In the genomic region with DNA sequence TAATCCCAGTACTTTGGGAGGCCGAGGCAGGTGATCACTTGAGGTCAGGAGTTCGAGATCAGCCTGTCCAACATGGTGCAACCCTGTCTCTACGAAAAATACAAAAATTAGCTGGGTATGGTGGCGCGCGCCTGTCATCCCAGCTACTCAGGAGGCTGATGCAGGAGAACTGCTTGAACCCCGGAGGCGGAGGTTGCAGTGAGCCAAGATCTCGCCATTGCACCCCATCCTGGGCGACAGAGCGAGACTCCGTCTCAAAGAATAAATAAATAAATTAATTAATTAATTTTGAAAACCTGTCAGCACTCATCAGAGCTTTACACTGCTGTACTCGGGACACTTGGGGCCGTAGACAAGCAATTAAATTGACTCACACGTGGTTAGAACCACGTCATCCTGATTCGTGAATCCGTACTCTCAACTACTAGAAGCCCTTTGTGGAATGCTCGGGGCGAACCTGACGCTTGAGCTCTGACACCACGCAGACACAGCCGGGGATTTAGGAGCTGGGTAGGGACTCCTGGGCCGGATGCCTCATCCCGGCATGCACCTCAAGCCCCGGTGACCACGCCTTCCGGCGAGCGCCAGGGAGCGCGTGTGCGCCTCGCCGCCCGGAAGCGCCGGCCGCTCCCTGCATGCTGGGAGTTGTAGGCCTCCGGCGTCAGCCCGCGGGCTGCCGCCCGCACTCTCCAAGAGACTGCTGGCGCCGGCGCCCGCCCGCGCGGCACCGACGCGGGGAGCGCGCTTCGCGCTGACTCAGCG, we compare ENCODE assay signal across 1 cellular context.
TF ChIP-seq lines count a peak whose summit lies in the region.

A gene with protein sequence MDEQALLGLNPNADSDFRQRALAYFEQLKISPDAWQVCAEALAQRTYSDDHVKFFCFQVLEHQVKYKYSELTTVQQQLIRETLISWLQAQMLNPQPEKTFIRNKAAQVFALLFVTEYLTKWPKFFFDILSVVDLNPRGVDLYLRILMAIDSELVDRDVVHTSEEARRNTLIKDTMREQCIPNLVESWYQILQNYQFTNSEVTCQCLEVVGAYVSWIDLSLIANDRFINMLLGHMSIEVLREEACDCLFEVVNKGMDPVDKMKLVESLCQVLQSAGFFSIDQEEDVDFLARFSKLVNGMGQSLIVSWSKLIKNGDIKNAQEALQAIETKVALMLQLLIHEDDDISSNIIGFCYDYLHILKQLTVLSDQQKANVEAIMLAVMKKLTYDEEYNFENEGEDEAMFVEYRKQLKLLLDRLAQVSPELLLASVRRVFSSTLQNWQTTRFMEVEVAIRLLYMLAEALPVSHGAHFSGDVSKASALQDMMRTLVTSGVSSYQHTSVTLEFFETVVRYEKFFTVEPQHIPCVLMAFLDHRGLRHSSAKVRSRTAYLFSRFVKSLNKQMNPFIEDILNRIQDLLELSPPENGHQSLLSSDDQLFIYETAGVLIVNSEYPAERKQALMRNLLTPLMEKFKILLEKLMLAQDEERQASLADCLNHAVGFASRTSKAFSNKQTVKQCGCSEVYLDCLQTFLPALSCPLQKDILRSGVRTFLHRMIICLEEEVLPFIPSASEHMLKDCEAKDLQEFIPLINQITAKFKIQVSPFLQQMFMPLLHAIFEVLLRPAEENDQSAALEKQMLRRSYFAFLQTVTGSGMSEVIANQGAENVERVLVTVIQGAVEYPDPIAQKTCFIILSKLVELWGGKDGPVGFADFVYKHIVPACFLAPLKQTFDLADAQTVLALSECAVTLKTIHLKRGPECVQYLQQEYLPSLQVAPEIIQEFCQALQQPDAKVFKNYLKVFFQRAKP (plus strand): TSS at position 685 of the 762 bp plus-strand sequence. CDS start 5,644 bp downstream, outside the sequence.

TF ChIP-seq in IMR-90, 13 proteins besides CTCF, POLR2A, EP300 and RAD21:
- TF ChIP-seq, protein P1, sequence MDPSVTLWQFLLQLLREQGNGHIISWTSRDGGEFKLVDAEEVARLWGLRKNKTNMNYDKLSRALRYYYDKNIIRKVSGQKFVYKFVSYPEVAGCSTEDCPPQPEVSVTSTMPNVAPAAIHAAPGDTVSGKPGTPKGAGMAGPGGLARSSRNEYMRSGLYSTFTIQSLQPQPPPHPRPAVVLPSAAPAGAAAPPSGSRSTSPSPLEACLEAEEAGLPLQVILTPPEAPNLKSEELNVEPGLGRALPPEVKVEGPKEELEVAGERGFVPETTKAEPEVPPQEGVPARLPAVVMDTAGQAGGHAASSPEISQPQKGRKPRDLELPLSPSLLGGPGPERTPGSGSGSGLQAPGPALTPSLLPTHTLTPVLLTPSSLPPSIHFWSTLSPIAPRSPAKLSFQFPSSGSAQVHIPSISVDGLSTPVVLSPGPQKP (IDR thresholded peaks at IDR 0.05; ENCODE audit: borderline replicate concordance, low read depth, low read length): 0 out of 2 replicates have a peak, but pooled peaks have one; percentile 16
- TF ChIP-seq RFX5 (IDR thresholded peaks at IDR 0.05; ENCODE audit: low read depth, low read length) (no peak), FOS (IDR thresholded peaks at IDR 0.05; ENCODE audit: low read depth, low read length) (no peak), NFE2L2 (IDR thresholded peaks at IDR 0.05; ENCODE audit: low read depth, low read length) (no peak), MXI1 (IDR thresholded peaks at IDR 0.05; ENCODE audit: borderline replicate concordance, low read depth, low read length) (peak; percentile 91), MAZ (IDR thresholded peaks at IDR 0.05; ENCODE audit: borderline replicate concordance, low read depth, low read length) (peak; percentile 55; the same call in 1 of the 2 replicates), BHLHE40 (IDR thresholded peaks at IDR 0.05; ENCODE audit: low read depth, low read length) (no peak), CEBPB (IDR thresholded peaks at IDR 0.05; ENCODE audit: low read depth, low read length) (no peak), SMC3 (IDR thresholded peaks at IDR 0.05; ENCODE audit: low read depth, low read length) (no peak), CHD1 (IDR thresholded peaks at IDR 0.05; ENCODE audit: low read depth, low read length) (no peak), RCOR1 (IDR thresholded peaks at IDR 0.05; ENCODE audit: insufficient replicate concordance, low read length) (no peak), MAFK (IDR thresholded peaks at IDR 0.05; ENCODE audit: low read depth, low read length) (peak; percentile 71)
- TF ChIP-seq, protein P2, sequence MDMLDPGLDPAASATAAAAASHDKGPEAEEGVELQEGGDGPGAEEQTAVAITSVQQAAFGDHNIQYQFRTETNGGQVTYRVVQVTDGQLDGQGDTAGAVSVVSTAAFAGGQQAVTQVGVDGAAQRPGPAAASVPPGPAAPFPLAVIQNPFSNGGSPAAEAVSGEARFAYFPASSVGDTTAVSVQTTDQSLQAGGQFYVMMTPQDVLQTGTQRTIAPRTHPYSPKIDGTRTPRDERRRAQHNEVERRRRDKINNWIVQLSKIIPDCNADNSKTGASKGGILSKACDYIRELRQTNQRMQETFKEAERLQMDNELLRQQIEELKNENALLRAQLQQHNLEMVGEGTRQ (IDR thresholded peaks at IDR 0.05; ENCODE audit: low read depth, low read length): peak; percentile 62
TF ChIP-seq in IMR-90: peak in this region for 5.
